10 cellular contexts compared by ENCODE assay signal in the genomic region with DNA sequence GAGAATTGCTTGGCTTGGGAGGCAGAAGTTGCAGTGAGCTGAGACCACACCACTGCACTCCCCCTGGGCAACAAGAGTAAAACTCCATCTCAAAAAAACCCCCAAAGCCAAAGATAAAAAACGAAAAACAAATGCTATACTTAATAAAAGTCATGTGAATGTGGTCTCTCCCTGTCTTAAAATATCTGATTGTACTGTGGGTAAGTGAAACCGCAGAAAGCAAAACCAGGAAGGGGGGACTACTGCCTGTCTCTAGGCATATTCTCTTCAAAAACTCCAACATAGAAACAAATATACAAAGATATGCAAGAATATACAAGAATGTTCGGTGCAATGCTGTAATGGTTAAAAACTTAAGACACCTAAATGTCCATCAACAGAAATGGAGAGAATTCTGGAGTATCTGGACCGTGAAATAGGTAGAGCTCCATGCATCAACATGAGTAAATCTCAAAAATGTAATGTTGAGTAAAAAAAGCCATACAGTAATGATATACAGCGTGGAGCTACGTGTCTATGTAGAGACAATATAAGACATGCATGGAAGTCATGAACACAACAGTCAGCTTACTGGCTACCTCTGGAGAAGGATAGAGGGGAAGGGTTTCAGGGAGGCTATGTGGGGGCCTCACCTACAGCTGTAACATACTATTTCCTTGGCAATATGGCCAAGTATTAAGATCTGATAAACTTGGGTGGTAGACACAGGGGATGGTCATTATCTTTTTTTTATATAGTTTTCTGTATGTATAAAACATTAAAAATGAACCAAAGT. TPM values are rescaled to one million over a fixed set of nuclear protein-coding genes. Genes with fewer than 3 reads are reported as not detected.
A peak's percentile ranks its signal among the peaks of the same experiment; 100 is the strongest.
DNase-seq lines count a peak whose midpoint lies in the region; ATAC-seq and TF ChIP-seq lines count a peak whose summit lies in the region.
"Had no signal": no experiment of that assay in that cellular context is flagged by ENCODE, and none has a peak within 500 bp of the region (broad histone marks: within the 10 kb centered on the region; RNA-seq: fewer than 3 reads in every experiment).

No MANE protein-coding gene starts in this region.

- CTCF ChIA-PET in activated CD4-positive, alpha-beta T cell treated with anti-CD3 and anti-CD28 coated beads, Interleukin-2, amount 10 ng/mL, durations not matched to agents 7 days and 5 days (lab: Charles Lee), result interaction anchor here (1.4 to 1.6 kb wide), 2 partner anchors 11 to 24 kb away, joined by 6 read pairs; no protein-coding TSS in a partner anchor
- CTCF ChIA-PET in activated CD4-positive, alpha-beta memory T cell treated with anti-CD3 and anti-CD28 coated beads, Interleukin-2, amount 10 ng/mL, durations not matched to agents 7 days and 5 days (lab: Charles Lee), result interaction anchor here (0.6 to 1.3 kb wide), 3 partner anchors 25 to 452 kb away, joined by 3 to 5 read pairs (median 3); no protein-coding TSS in a partner anchor

- peak overlapping the region; percentile 100 for H3K4me3 Mint-ChIP-seq in activated CD4-positive, alpha-beta T cell treated with anti-CD3 and anti-CD28 coated beads, Interleukin-2, amount 10 ng/mL, durations not matched to agents 7 days and 5 days
- peak overlapping the region; percentile 92 for H3K4me3 Mint-ChIP-seq in activated CD4-positive, alpha-beta memory T cell treated with anti-CD3 and anti-CD28 coated beads, Interleukin-2, amount 10 ng/mL, durations not matched to agents 7 days and 5 days

- H3K4me1 Mint-ChIP-seq in activated CD4-positive, alpha-beta T cell treated with anti-CD3 and anti-CD28 coated beads, Interleukin-2, amount 10 ng/mL, durations not matched to agents 7 days and 5 days, result peaks cover 25% of the 10 kb centered on the region
- peaks cover 22% of the 10 kb centered on the region for H3K4me1 Mint-ChIP-seq in activated CD4-positive, alpha-beta memory T cell treated with anti-CD3 and anti-CD28 coated beads, Interleukin-2, amount 10 ng/mL, durations not matched to agents 7 days and 5 days

- H3K4me3 ChIP-seq in iPS-20b (ENCODE audit: low read length) (peak overlapping the region; percentile 87), stomach (peak overlapping the region; percentile 76 to 94 (median 87))

- POLR2A ChIA-PET in activated CD4-positive, alpha-beta T cell treated with anti-CD3 and anti-CD28 coated beads, Interleukin-2, amount 10 ng/mL, durations not matched to agents 7 days and 5 days (lab: Charles Lee), result interaction anchor here (0.6 to 0.7 kb wide), 3 partner anchors 36 to 342 kb away, joined by 3 to 6 read pairs (median 3); no protein-coding TSS in a partner anchor
- POLR2A ChIA-PET in activated CD4-positive, alpha-beta memory T cell treated with anti-CD3 and anti-CD28 coated beads, Interleukin-2, amount 10 ng/mL, durations not matched to agents 7 days and 5 days (lab: Charles Lee), result interaction anchor here (0.6 to 4.1 kb wide), 10 partner anchors 8 to 126 kb away, joined by 3 to 24 read pairs (median 4); a partner anchor contains a TSS

- H3K4me1 ChIP-seq in iPS-20b (ENCODE audit: insufficient read depth, low read length) (peaks cover 9% of the 10 kb centered on the region), stomach (peaks cover 16 to 41% (median 32%) of the 10 kb centered on the region in 4 donors)

- H3K9ac ChIP-seq in iPS-20b (ENCODE audit: low read depth, low read length), result no peak overlapping the region

- peaks cover 21% of the 10 kb centered on the region for H3K9me3 Mint-ChIP-seq in activated CD4-positive, alpha-beta T cell treated with anti-CD3 and anti-CD28 coated beads, Interleukin-2, amount 10 ng/mL, durations not matched to agents 7 days and 5 days
- H3K9me3 Mint-ChIP-seq in activated CD4-positive, alpha-beta memory T cell treated with anti-CD3 and anti-CD28 coated beads, Interleukin-2, amount 10 ng/mL, durations not matched to agents 7 days and 5 days, result peaks cover 18% of the 10 kb centered on the region

- no peaks in the 10 kb centered on the region for H3K27me3 ChIP-seq in iPS-20b (ENCODE audit: insufficient read depth, low read length)
- H3K27me3 ChIP-seq in stomach, result no peaks in the 10 kb centered on the region

- peak overlapping the region; percentile 72 for H3K27ac Mint-ChIP-seq in activated CD4-positive, alpha-beta T cell treated with anti-CD3 and anti-CD28 coated beads, Interleukin-2, amount 10 ng/mL, durations not matched to agents 7 days and 5 days
- peak overlapping the region; percentile 69 for H3K27ac Mint-ChIP-seq in activated CD4-positive, alpha-beta memory T cell treated with anti-CD3 and anti-CD28 coated beads, Interleukin-2, amount 10 ng/mL, durations not matched to agents 7 days and 5 days

- H3K9me3 ChIP-seq in iPS-20b (ENCODE audit: insufficient read depth, low read depth, low read length) (peaks cover 19% of the 10 kb centered on the region), stomach (peaks cover 10 to 35% (median 23%) of the 10 kb centered on the region in 4 donors)

- TF ChIP-seq EP300 in stomach (IDR thresholded peaks at IDR 0.05), result no peak

- no peaks in the 10 kb centered on the region for H3K27me3 Mint-ChIP-seq in activated CD4-positive, alpha-beta T cell treated with anti-CD3 and anti-CD28 coated beads, Interleukin-2, amount 10 ng/mL, durations not matched to agents 7 days and 5 days
- no peaks in the 10 kb centered on the region for H3K27me3 Mint-ChIP-seq in activated CD4-positive, alpha-beta memory T cell treated with anti-CD3 and anti-CD28 coated beads, Interleukin-2, amount 10 ng/mL, durations not matched to agents 7 days and 5 days

- no peak for ATAC-seq in GM21529 (IDR thresholded peaks at IDR 0.05; ENCODE audit: unreplicated experiment)
- no peak for ATAC-seq in GM21723 (IDR thresholded peaks at IDR 0.05; ENCODE audit: unreplicated experiment)

- peaks cover 58% of the 10 kb centered on the region for H3K36me3 Mint-ChIP-seq in activated CD4-positive, alpha-beta T cell treated with anti-CD3 and anti-CD28 coated beads, Interleukin-2, amount 10 ng/mL, durations not matched to agents 7 days and 5 days (ENCODE audit: low read depth)
- peaks cover 70% of the 10 kb centered on the region for H3K36me3 Mint-ChIP-seq in activated CD4-positive, alpha-beta memory T cell treated with anti-CD3 and anti-CD28 coated beads, Interleukin-2, amount 10 ng/mL, durations not matched to agents 7 days and 5 days (ENCODE audit: low read depth)

- no peak for TF ChIP-seq CTCF in stomach (IDR thresholded peaks at IDR 0.05)

- WGBS in stomach, 5 donors, result 67 to 75% (median 71%) methylated on average over 6 of the region's 6 CpGs

- H3K27ac ChIP-seq in iPS-20b (ENCODE audit: low read length) (no peak overlapping the region), stomach (peak overlapping the region in 1 of 5 donors; percentile 97)
- H3K27ac ChIP-seq: C4-2B had no signal

- intact Hi-C loops in stomach (cut with DNase I; ENCODE audit: low total_unique reads), result no loop called here

- DNase-seq in activated CD4-positive, alpha-beta T cell treated with anti-CD3 and anti-CD28 coated beads, Interleukin-2, amount 10 ng/mL, durations not matched to agents 7 days and 5 days, result no peak
- no peak for DNase-seq in activated CD4-positive, alpha-beta T cell treated with anti-CD3 and anti-CD28 coated beads for 4 hours
- DNase-seq in activated CD4-positive, alpha-beta memory T cell treated with anti-CD3 and anti-CD28 coated beads, Interleukin-2, amount 10 ng/mL, durations not matched to agents 7 days and 5 days, result no peak
- DNase-seq in stomach (no peak), CD1c-positive myeloid dendritic cell (ENCODE audit: extremely low spot score) (no peak)
- DNase-seq: substantia nigra had no signal

- H3K36me3 ChIP-seq in iPS-20b (ENCODE audit: insufficient read depth, low read depth, low read length) (peaks cover 29% of the 10 kb centered on the region), stomach (peaks cover 28 to 57% (median 55%) of the 10 kb centered on the region in 4 donors)

- TF ChIP-seq POLR2A in stomach (IDR thresholded peaks at IDR 0.05), result no peak

RNA-seq across cellular contexts. Expression of a gene that starts 2.1 kb away (rescaled TPM):
- 10 to 100 TPM; 52.1 to 53.1 TPM for total RNA-seq in activated CD4-positive, alpha-beta T cell treated with anti-CD3 and anti-CD28 coated beads, Interleukin-2, amount 10 ng/mL, durations not matched to agents 7 days and 5 days
- 10 to 100 TPM; 64.4 to 65.3 TPM for total RNA-seq in activated CD4-positive, alpha-beta memory T cell treated with anti-CD3 and anti-CD28 coated beads, Interleukin-2, amount 10 ng/mL, durations not matched to agents 7 days and 5 days
- total RNA-seq in stomach, result 100 to 1,000 TPM in 1 of 5 donors, 10 to 100 TPM in 4; 16.9 to 177 (median 48.0) TPM
- polyA plus RNA-seq in stomach, result 10 to 100 TPM; 15.7 to 16.7 (median 16.4) TPM

RNA-seq across cellular contexts. Expression of a gene that starts 6.5 kb away (rescaled TPM):
- total RNA-seq in activated CD4-positive, alpha-beta T cell treated with anti-CD3 and anti-CD28 coated beads, Interleukin-2, amount 10 ng/mL, durations not matched to agents 7 days and 5 days, result 10 to 100 TPM; 14.1 to 15.2 TPM
- 10 to 100 TPM; 12.0 to 12.2 TPM for total RNA-seq in activated CD4-positive, alpha-beta memory T cell treated with anti-CD3 and anti-CD28 coated beads, Interleukin-2, amount 10 ng/mL, durations not matched to agents 7 days and 5 days
- 10 to 100 TPM in 1 of 5 donors, 1 to 10 TPM in 3, under 1 TPM in 1; 0.58 to 11.4 (median 4.0) TPM for total RNA-seq in stomach
- polyA plus RNA-seq in stomach, result 1 to 10 TPM; 2.7 to 3.8 (median 2.9) TPM

RNA-seq across cellular contexts. Expression of a gene that starts 25.3 kb away (rescaled TPM):
- total RNA-seq in activated CD4-positive, alpha-beta T cell treated with anti-CD3 and anti-CD28 coated beads, Interleukin-2, amount 10 ng/mL, durations not matched to agents 7 days and 5 days, result 10 to 100 TPM; 28.1 to 28.2 TPM
- total RNA-seq in activated CD4-positive, alpha-beta memory T cell treated with anti-CD3 and anti-CD28 coated beads, Interleukin-2, amount 10 ng/mL, durations not matched to agents 7 days and 5 days, result 10 to 100 TPM; 19.4 to 21.8 TPM
- total RNA-seq in stomach, result 10 to 100 TPM; 14.6 to 55.6 (median 22.0) TPM
- polyA plus RNA-seq in stomach, result 1 to 10 TPM; 6.6 to 9.8 (median 7.2) TPM

RNA-seq across cellular contexts. Expression of a gene that starts 32.0 kb away (rescaled TPM):
- 100 to 1,000 TPM; 369 to 370 TPM for total RNA-seq in activated CD4-positive, alpha-beta T cell treated with anti-CD3 and anti-CD28 coated beads, Interleukin-2, amount 10 ng/mL, durations not matched to agents 7 days and 5 days
- total RNA-seq in activated CD4-positive, alpha-beta memory T cell treated with anti-CD3 and anti-CD28 coated beads, Interleukin-2, amount 10 ng/mL, durations not matched to agents 7 days and 5 days, result 100 to 1,000 TPM; 354 to 390 TPM
- 100 to 1,000 TPM in 4 of 5 donors, 1 to 10 TPM in 1; 1.2 to 441 (median 159) TPM for total RNA-seq in stomach
- 1,000 to 10,000 TPM; 1,153 to 1,530 (median 1,469) TPM for polyA plus RNA-seq in stomach

RNA-seq across cellular contexts. Expression of a gene that starts 54.0 kb away (rescaled TPM):
- total RNA-seq in activated CD4-positive, alpha-beta T cell treated with anti-CD3 and anti-CD28 coated beads, Interleukin-2, amount 10 ng/mL, durations not matched to agents 7 days and 5 days, result 1 to 10 TPM; 4.9 to 5.4 TPM
- 1 to 10 TPM; 5.0 to 5.1 TPM for total RNA-seq in activated CD4-positive, alpha-beta memory T cell treated with anti-CD3 and anti-CD28 coated beads, Interleukin-2, amount 10 ng/mL, durations not matched to agents 7 days and 5 days
- 10 to 100 TPM in 1 of 5 donors, 1 to 10 TPM in 2, under 1 TPM in 2; 0.45 to 35.9 (median 3.3) TPM for total RNA-seq in stomach
- polyA plus RNA-seq in stomach, result 1 to 10 TPM; 3.1 to 4.2 (median 3.5) TPM
